Comparison of ENCODE assay signal across 8 cellular contexts in the genomic region with DNA sequence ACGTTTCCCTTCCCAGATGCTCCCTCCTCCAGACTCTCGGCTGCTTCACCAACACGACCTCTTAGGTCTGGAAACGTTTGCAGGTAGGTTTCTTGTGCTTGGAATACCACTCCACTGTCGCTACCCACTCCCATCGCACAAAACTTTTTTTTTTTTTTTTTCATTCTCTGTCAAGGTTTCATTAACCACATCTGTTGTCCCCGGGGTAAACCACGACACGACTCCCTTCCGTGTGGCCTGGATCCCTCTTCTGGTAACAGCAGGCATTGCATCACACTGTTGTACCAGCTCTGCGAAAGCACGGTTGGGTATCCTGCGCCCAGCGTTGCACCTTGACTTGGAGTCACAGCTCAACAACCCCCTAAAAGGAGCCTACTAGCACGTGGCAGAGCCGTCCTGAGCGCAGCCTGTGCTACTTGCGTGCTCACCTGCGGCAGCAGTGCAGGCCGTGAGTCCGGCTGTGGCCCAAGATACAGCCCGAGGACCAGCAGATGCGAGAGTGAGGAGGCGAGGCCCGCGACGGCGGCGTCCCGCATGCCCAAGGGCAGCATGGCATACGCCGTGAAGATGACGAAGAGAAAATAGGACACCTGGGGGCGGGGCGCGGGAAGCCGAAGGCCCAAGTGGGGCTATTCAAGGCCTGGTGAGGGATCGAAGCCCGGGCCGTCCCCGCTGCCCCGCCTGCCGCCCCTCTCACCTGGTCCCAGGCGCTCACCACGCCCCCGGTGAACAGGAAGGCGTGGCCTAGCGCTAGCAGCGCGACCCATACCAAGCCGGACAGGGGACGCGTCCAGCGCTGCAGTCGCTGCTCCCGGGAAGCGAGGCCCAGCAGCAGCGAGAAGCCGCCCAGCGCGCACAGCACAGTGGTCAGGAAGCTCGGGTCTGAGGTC. TPM values are rescaled to one million over a fixed set of nuclear protein-coding genes. Genes with fewer than 3 reads are reported as not detected.
DNase-seq lines count a peak whose midpoint lies in the region; ATAC-seq and TF ChIP-seq lines count a peak whose summit lies in the region.

No MANE protein-coding gene starts in this region.

- TF ChIP-seq CTCF in natural killer cell (IDR thresholded peaks at IDR 0.05): peak; percentile 85

- peak overlapping the region; percentile 87 to 88 for H3K27ac Mint-ChIP-seq in natural killer cell

- H3K36me3 Mint-ChIP-seq in natural killer cell: peaks cover 9% of the 10 kb centered on the region

- H3K9me3 Mint-ChIP-seq in natural killer cell: no peaks in the 10 kb centered on the region

- peaks cover 14 to 16% of the 10 kb centered on the region in 2 donors for H3K27me3 Mint-ChIP-seq in natural killer cell (ENCODE audit: low read depth in 2 of 2)

- H3K4me1 Mint-ChIP-seq in natural killer cell: peaks cover 80 to 85% of the 10 kb centered on the region in 2 donors

- DNase-seq in COLO829 (ENCODE audit: low spot score): peak; percentile 60
- DNase-seq in NOMO-1 treated with dmso at 0.1 percent for 144 hours (lab: John Stamatoyannopoulos, UW; ENCODE audit: unreplicated experiment): peak; percentile 38
- peak; percentile 81 for DNase-seq in activated T-cell treated with anti-CD3 and anti-CD28 coated beads for 4 hours
- peak; percentile 70 for DNase-seq in natural killer cell
- peak; percentile 82 for DNase-seq in stimulated activated naive CD4-positive, alpha-beta T cell treated with Interleukin-2 at 50 U/mL for 16 hours (lab: John Stamatoyannopoulos, UW)

- ATAC-seq in GM19452 (IDR thresholded peaks at IDR 0.05; ENCODE audit: unreplicated experiment) (peak; percentile 86), HG03558 (IDR thresholded peaks at IDR 0.05; ENCODE audit: extremely low read depth, unreplicated experiment) (peak; percentile 54), esophagus mucosa (peak; percentile 71), natural killer cell (peak; percentile 57 to 75 (median 59))

- H3K4me3 Mint-ChIP-seq in natural killer cell: peak overlapping the region; percentile 93

- intact Hi-C loops in natural killer cell (cut with micrococcal nuclease): loop anchor here (1.0 to 10.0 kb wide), 5 partner anchors 21 to 822 kb away; a partner anchor contains a TSS

RNA-seq across cellular contexts. Expression of a gene that starts 2.5 kb away (rescaled TPM):
- total RNA-seq in esophagus mucosa: 4.5 TPM
- 10 to 100 TPM in 2 of 3 donors, 1 to 10 TPM in 1; 9.8 to 17.6 (median 11.3) TPM for total RNA-seq in natural killer cell

RNA-seq across cellular contexts. Expression of a gene that starts 7.5 kb away (rescaled TPM):
- total RNA-seq in esophagus mucosa (10.5 TPM), natural killer cell (10 to 100 TPM; 36.1 to 58.2 (median 45.5) TPM)

RNA-seq across cellular contexts. Expression of a gene that starts 21.0 kb away (rescaled TPM):
- 94.9 TPM for total RNA-seq in esophagus mucosa
- total RNA-seq in natural killer cell: 10 to 100 TPM; 33.5 to 55.7 (median 49.7) TPM

RNA-seq across cellular contexts. Expression of a gene that starts 22.4 kb away (rescaled TPM):
- 82.9 TPM for total RNA-seq in esophagus mucosa
- 10 to 100 TPM; 27.6 to 40.5 (median 37.4) TPM for total RNA-seq in natural killer cell

RNA-seq across cellular contexts. Expression of a gene that starts 24.6 kb away (rescaled TPM):
- 27.4 TPM for total RNA-seq in esophagus mucosa
- total RNA-seq in natural killer cell: 10 to 100 TPM; 40.0 to 59.6 (median 46.6) TPM

Comparison
In these comparisons a context has a peak if more than half of its experiments do, and no peak if none do; other contexts are left out.
1. Peak in every context shown above with its lines: DNase-seq and ATAC-seq.